In genomic region chr1:106681939-106682522, GRCh38 we compare ENCODE assay signal across 24 cellular contexts.
"Had no signal": no experiment of that assay in that cellular context is flagged by ENCODE, and none has a peak within 500 bp of the region (broad histone marks: within the 10 kb centered on the region; RNA-seq: fewer than 3 reads in every experiment).

No MANE protein-coding gene starts in this region.

- H3K27ac Mint-ChIP-seq: memory B cell; natural killer cell; stimulated activated memory B cell treated with anti-CD40 and anti-IgM and Interleukin-4, amounts not matched to agents 10 μg/mL and 1 μg/mL and 100 μg/mL, for 72 hours had no signal

- H3K4me3 Mint-ChIP-seq: memory B cell; natural killer cell; stimulated activated memory B cell treated with anti-CD40 and anti-IgM and Interleukin-4, amounts not matched to agents 10 μg/mL and 1 μg/mL and 100 μg/mL, for 72 hours had no signal

- DNase-seq: dorsolateral prefrontal cortex; effector CD4-positive, alpha-beta T cell; foreskin keratinocyte; heart left ventricle; hippocampal formation; natural killer cell; occipital lobe; ovary; psoas muscle; spleen; stimulated activated CD4-positive, alpha-beta T cell treated with anti-CD3 and anti-CD28 coated beads, Interleukin-4, amount 100 ng/mL, for 4 hours; stimulated activated naive CD8-positive, alpha-beta T cell treated with anti-CD3 and anti-CD28 coated beads, Interleukin-15, Interleukin-2, amounts not matched to agents 100 U/mL and 50 U/mL, for 24 hours; substantia nigra; upper lobe of left lung; uterus had no signal

- H3K9me3 Mint-ChIP-seq: memory B cell; stimulated activated memory B cell treated with anti-CD40 and anti-IgM and Interleukin-4, amounts not matched to agents 10 μg/mL and 1 μg/mL and 100 μg/mL, for 72 hours had no signal

- H3K4me1 ChIP-seq: esophagus muscularis mucosa, foreskin keratinocyte, gastroesophageal sphincter, heart left ventricle, psoas muscle, spleen, tibial nerve, uterus had no signal

- H3K36me3 Mint-ChIP-seq: memory B cell; natural killer cell; stimulated activated memory B cell treated with anti-CD40 and anti-IgM and Interleukin-4, amounts not matched to agents 10 μg/mL and 1 μg/mL and 100 μg/mL, for 72 hours had no signal

- H3K4me3 ChIP-seq: dorsolateral prefrontal cortex, esophagus muscularis mucosa, gastroesophageal sphincter, heart left ventricle, lung, ovary, psoas muscle, skin epidermis, spleen, thoracic aorta, tibial nerve, upper lobe of left lung, uterus had no signal

- H3K36me3 ChIP-seq: esophagus muscularis mucosa, gastroesophageal sphincter, heart left ventricle, ovary, spleen, thoracic aorta, tibial nerve, upper lobe of left lung, uterus had no signal

- H3K27me3 ChIP-seq: dorsolateral prefrontal cortex, esophagus muscularis mucosa, foreskin keratinocyte, gastroesophageal sphincter, heart left ventricle, ovary, spleen, tibial nerve, upper lobe of left lung, uterus had no signal

- H3K27ac ChIP-seq: dorsolateral prefrontal cortex, epithelial cell of prostate, esophagus muscularis mucosa, foreskin keratinocyte, gastroesophageal sphincter, heart left ventricle, ovary, psoas muscle, skin epidermis, spleen, thoracic aorta, tibial nerve, upper lobe of left lung, uterus had no signal

- H3K9me3 ChIP-seq: esophagus muscularis mucosa, gastroesophageal sphincter, heart left ventricle, ovary, psoas muscle, spleen, thoracic aorta, tibial nerve, upper lobe of left lung, uterus had no signal

- H3K27me3 Mint-ChIP-seq: memory B cell; stimulated activated memory B cell treated with anti-CD40 and anti-IgM and Interleukin-4, amounts not matched to agents 10 μg/mL and 1 μg/mL and 100 μg/mL, for 72 hours had no signal

- H3K4me1 Mint-ChIP-seq: memory B cell; natural killer cell; stimulated activated memory B cell treated with anti-CD40 and anti-IgM and Interleukin-4, amounts not matched to agents 10 μg/mL and 1 μg/mL and 100 μg/mL, for 72 hours had no signal
